In the genomic region with DNA sequence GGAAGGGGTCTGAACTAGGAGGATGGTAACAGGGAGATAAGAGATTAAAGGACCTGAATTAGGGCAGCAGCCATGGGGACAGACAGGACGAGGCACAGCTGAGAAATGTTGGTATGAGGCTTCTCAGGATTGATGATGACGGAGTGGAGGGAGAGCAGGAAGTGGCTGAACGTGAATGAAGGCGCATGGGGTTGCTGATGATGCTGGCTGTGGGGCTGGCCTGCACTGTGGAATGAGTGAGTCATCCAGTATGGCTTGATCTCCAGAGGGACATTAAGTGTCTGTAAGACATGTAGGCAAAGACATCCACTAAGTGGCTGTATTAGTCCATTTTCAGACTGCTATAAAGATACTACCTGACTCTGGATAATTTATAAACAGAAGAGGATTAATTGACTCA, we compare ENCODE assay signal across 18 cellular contexts.
DNase-seq lines count a peak whose midpoint lies in the region; ATAC-seq, FAIRE-seq and TF ChIP-seq lines count a peak whose summit lies in the region.
"Had no signal": no experiment of that assay in that cellular context is flagged by ENCODE, and none has a peak within 500 bp of the region (broad histone marks: within the 10 kb centered on the region; RNA-seq: fewer than 3 reads in every experiment).

No MANE protein-coding gene starts in this region.

- no peak overlapping the region for H3K18ac ChIP-seq in mesenchymal stem cell (ENCODE audit: low read depth in 1 of 2, low read length in 2 of 2)

- no peak overlapping the region for H3K9ac ChIP-seq in mesenchymal stem cell (ENCODE audit: low read length)

- no peak overlapping the region for H3K14ac ChIP-seq in mesenchymal stem cell (ENCODE audit: low read length in 2 of 2)

- H2AK5ac ChIP-seq in mesenchymal stem cell (ENCODE audit: low read length, severe bottlenecking), result no peak overlapping the region

- H3K4me3 ChIP-seq in cardiac fibroblast (replicated peaks in 1 of 2; ENCODE audit: low read depth in 2 of 2, low read length in 2 of 2) (no peak overlapping the region), mesenchymal stem cell (ENCODE audit: insufficient read depth in 1 of 2, low read depth in 1 of 2, low read length in 2 of 2) (no peak overlapping the region)
- H3K4me3 ChIP-seq: coronary artery, suprapubic skin had no signal

- CTCF ChIA-PET in activated CD8-positive, alpha-beta memory T cell treated with anti-CD3 and anti-CD28 coated beads, Interleukin-2, amount 10 ng/mL, durations not matched to agents 7 days and 5 days (lab: Charles Lee), result no interaction called here
- CTCF ChIA-PET in T-cell (lab: Charles Lee), result no interaction called here

- H3K79me1 ChIP-seq in mesenchymal stem cell (replicated peaks; ENCODE audit: low read length, poor library complexity, severe bottlenecking), result no peaks in the 10 kb centered on the region

- H3K4me1 Mint-ChIP-seq in activated CD8-positive, alpha-beta memory T cell treated with anti-CD3 and anti-CD28 coated beads, Interleukin-2, amount 10 ng/mL, durations not matched to agents 7 days and 5 days, result no peaks in the 10 kb centered on the region
- no peaks in the 10 kb centered on the region for H3K4me1 Mint-ChIP-seq in T-cell
- H3K4me1 Mint-ChIP-seq: activated naive CD4-positive, alpha-beta T cell treated with anti-CD3 and anti-CD28 coated beads, Interleukin-2, amount 50 U/mL, for 24 hours; brain; neural crest cell had no signal

- peaks cover 4% of the 10 kb centered on the region for H3K27me3 Mint-ChIP-seq in activated CD8-positive, alpha-beta memory T cell treated with anti-CD3 and anti-CD28 coated beads, Interleukin-2, amount 10 ng/mL, durations not matched to agents 7 days and 5 days
- peaks cover 1 to 9% of the 10 kb centered on the region in 2 donors for H3K27me3 Mint-ChIP-seq in T-cell
- H3K27me3 Mint-ChIP-seq: activated naive CD4-positive, alpha-beta T cell treated with anti-CD3 and anti-CD28 coated beads, Interleukin-2, amount 50 U/mL, for 24 hours had no signal

- peak; percentile 61 for FAIRE-seq in urothelium cell line (lab: Jason Lieb, UNC)

- ATAC-seq in activated CD8-positive, alpha-beta memory T cell treated with anti-CD3 and anti-CD28 coated beads, Interleukin-2, amount 10 ng/mL, durations not matched to agents 7 days and 5 days, result no peak
- ATAC-seq in T-cell (replicated peaks in 1 of 4), result no peak

- H3K27ac ChIP-seq in mesenchymal stem cell (ENCODE audit: low read length, poor library complexity, severe bottlenecking), result no peak overlapping the region
- H3K27ac ChIP-seq: coronary artery, suprapubic skin had no signal

- no peaks in the 10 kb centered on the region for H3K27me3 ChIP-seq in mesenchymal stem cell (ENCODE audit: control insufficient read depth in 1 of 2, insufficient read depth in 1 of 2, low read length in 2 of 2)
- H3K27me3 ChIP-seq: suprapubic skin had no signal

- no peak overlapping the region for H2BK12ac ChIP-seq in mesenchymal stem cell (ENCODE audit: low read length in 2 of 2)

- no peak overlapping the region for H3K4me3 Mint-ChIP-seq in activated CD8-positive, alpha-beta memory T cell treated with anti-CD3 and anti-CD28 coated beads, Interleukin-2, amount 10 ng/mL, durations not matched to agents 7 days and 5 days
- no peak overlapping the region for H3K4me3 Mint-ChIP-seq in T-cell
- H3K4me3 Mint-ChIP-seq: activated naive CD4-positive, alpha-beta T cell treated with anti-CD3 and anti-CD28 coated beads, Interleukin-2, amount 50 U/mL, for 24 hours; brain; neural crest cell had no signal

- H3K23ac ChIP-seq in mesenchymal stem cell (ENCODE audit: low read length in 2 of 2), result no peak overlapping the region

- H2BK5ac ChIP-seq in mesenchymal stem cell (ENCODE audit: low read depth, low read length, poor library complexity, severe bottlenecking), result no peak overlapping the region

- no peak overlapping the region for H2AFZ ChIP-seq in mesenchymal stem cell (ENCODE audit: low read depth, low read length)

- no peak for TF ChIP-seq CTCF in cardiac fibroblast (IDR thresholded peaks at IDR 0.05; ENCODE audit: low read depth, low read length)

- H2BK120ac ChIP-seq in mesenchymal stem cell (ENCODE audit: low read depth, low read length), result no peak overlapping the region

- POLR2A ChIA-PET in T-cell (lab: Charles Lee), result interaction anchor here in 1 of 2 donors (0.6 kb wide), 1 partner anchor 16 kb away, joined by 5 read pairs; no protein-coding TSS in a partner anchor

- DNase-seq in M059J (ENCODE audit: low read depth), result peak; percentile 47
- DNase-seq in cardiac fibroblast (ENCODE audit: low read depth in 2 of 2), result peak; percentile 8 to 11
- DNase-seq in mesenchymal stem cell, result peak; percentile 3
- peak; percentile 82 for DNase-seq in urothelium cell line (ENCODE audit: low spot score)
- no peak for DNase-seq in DMS79 treated with DMSO at 0.1 percent for 48 hours (lab: John Stamatoyannopoulos, UW)
- no peak for DNase-seq in activated CD8-positive, alpha-beta memory T cell treated with anti-CD3 and anti-CD28 coated beads, Interleukin-2, amount 10 ng/mL, durations not matched to agents 7 days and 5 days
- DNase-seq in T-cell, result no peak
- DNase-seq: activated CD4-positive, alpha-beta T cell treated with anti-CD3 and anti-CD28 coated beads, Interleukin-2, amount 50 U/mL, for 1 hour; activated T-cell treated with anti-CD3 and anti-CD28 coated beads, Interleukin-2, amount 50 U/mL, for 1 hour; DND-41; Karpas-422; NCI-H1092 treated with DMSO at 0.1 percent for 48 hours; NCI-H2081 had no signal

- H3K4ac ChIP-seq in mesenchymal stem cell (ENCODE audit: low read depth in 1 of 2, low read length in 2 of 2), result no peak overlapping the region

- H4K8ac ChIP-seq in mesenchymal stem cell (ENCODE audit: low read length), result no peak overlapping the region

- no peaks in the 10 kb centered on the region for H3K36me3 Mint-ChIP-seq in activated CD8-positive, alpha-beta memory T cell treated with anti-CD3 and anti-CD28 coated beads, Interleukin-2, amount 10 ng/mL, durations not matched to agents 7 days and 5 days
- no peaks in the 10 kb centered on the region for H3K36me3 Mint-ChIP-seq in T-cell
- H3K36me3 Mint-ChIP-seq: activated naive CD4-positive, alpha-beta T cell treated with anti-CD3 and anti-CD28 coated beads, Interleukin-2, amount 50 U/mL, for 24 hours; brain had no signal

- H3K9me3 ChIP-seq in mesenchymal stem cell (ENCODE audit: control insufficient read depth, low read length), result peaks cover 12% of the 10 kb centered on the region
- H3K9me3 ChIP-seq: suprapubic skin had no signal

- no peak overlapping the region for H3K4me2 ChIP-seq in mesenchymal stem cell (ENCODE audit: low read length, poor library complexity, severe bottlenecking)

- H3K27ac Mint-ChIP-seq in activated CD8-positive, alpha-beta memory T cell treated with anti-CD3 and anti-CD28 coated beads, Interleukin-2, amount 10 ng/mL, durations not matched to agents 7 days and 5 days, result no peak overlapping the region
- no peak overlapping the region for H3K27ac Mint-ChIP-seq in T-cell
- H3K27ac Mint-ChIP-seq: activated naive CD4-positive, alpha-beta T cell treated with anti-CD3 and anti-CD28 coated beads, Interleukin-2, amount 50 U/mL, for 24 hours; brain had no signal

- 17% methylated on average over 4 of the region's 4 CpGs for WGBS in mesenchymal stem cell

- H3K36me3 ChIP-seq in mesenchymal stem cell (ENCODE audit: control insufficient read depth in 1 of 2, insufficient read depth in 2 of 2, low read depth in 1 of 2, low read length in 2 of 2), result no peaks in the 10 kb centered on the region
- H3K36me3 ChIP-seq: suprapubic skin had no signal

- no peak overlapping the region for H4K91ac ChIP-seq in mesenchymal stem cell (ENCODE audit: low read length)

- no peaks in the 10 kb centered on the region for H3K4me1 ChIP-seq in mesenchymal stem cell (ENCODE audit: control insufficient read depth, insufficient read depth, low read depth, low read length)
- H3K4me1 ChIP-seq: suprapubic skin had no signal

- H3K9me3 Mint-ChIP-seq in activated CD8-positive, alpha-beta memory T cell treated with anti-CD3 and anti-CD28 coated beads, Interleukin-2, amount 10 ng/mL, durations not matched to agents 7 days and 5 days (ENCODE audit: low read depth), result peaks cover 4% of the 10 kb centered on the region
- peaks cover 6 to 17% (median 10%) of the 10 kb centered on the region in 3 donors for H3K9me3 Mint-ChIP-seq in T-cell

- H2BK15ac ChIP-seq in mesenchymal stem cell (ENCODE audit: low read depth, poor library complexity, severe bottlenecking), result no peak overlapping the region

Comparison
In these comparisons a context has a peak if more than half of its experiments do, and no peak if none do; other contexts are left out.
1. DNase-seq: peak in M059J (single experiment), cardiac fibroblast (2 of 2), mesenchymal stem cell (single experiment) and urothelium cell line (single experiment); none in DMS79 treated with DMSO at 0.1 percent for 48 hours (single experiment), activated CD8-positive, alpha-beta memory T cell treated with anti-CD3 and anti-CD28 coated beads, Interleukin-2, amount 10 ng/mL, durations not matched to agents 7 days and 5 days (single experiment) and T-cell (0 of 34).